ENCODE assay signal across 1 cellular context in genomic region chr18:2736823-2737222, GRCh38.
TF ChIP-seq lines count a peak whose summit lies in the region.

No MANE protein-coding gene starts in this region.

TF ChIP-seq in K562, 482 proteins besides CTCF, POLR2A, EP300 and RAD21 (continued from another document):
- TF ChIP-seq, protein P1, sequence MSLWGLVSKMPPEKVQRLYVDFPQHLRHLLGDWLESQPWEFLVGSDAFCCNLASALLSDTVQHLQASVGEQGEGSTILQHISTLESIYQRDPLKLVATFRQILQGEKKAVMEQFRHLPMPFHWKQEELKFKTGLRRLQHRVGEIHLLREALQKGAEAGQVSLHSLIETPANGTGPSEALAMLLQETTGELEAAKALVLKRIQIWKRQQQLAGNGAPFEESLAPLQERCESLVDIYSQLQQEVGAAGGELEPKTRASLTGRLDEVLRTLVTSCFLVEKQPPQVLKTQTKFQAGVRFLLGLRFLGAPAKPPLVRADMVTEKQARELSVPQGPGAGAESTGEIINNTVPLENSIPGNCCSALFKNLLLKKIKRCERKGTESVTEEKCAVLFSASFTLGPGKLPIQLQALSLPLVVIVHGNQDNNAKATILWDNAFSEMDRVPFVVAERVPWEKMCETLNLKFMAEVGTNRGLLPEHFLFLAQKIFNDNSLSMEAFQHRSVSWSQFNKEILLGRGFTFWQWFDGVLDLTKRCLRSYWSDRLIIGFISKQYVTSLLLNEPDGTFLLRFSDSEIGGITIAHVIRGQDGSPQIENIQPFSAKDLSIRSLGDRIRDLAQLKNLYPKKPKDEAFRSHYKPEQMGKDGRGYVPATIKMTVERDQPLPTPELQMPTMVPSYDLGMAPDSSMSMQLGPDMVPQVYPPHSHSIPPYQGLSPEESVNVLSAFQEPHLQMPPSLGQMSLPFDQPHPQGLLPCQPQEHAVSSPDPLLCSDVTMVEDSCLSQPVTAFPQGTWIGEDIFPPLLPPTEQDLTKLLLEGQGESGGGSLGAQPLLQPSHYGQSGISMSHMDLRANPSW (CRISPR knock-in tag; IDR thresholded peaks at IDR 0.05) = no peak
- TF ChIP-seq ZNF274 (IDR thresholded peaks at IDR 0.05; ENCODE audit: borderline replicate concordance, low read depth, low read length) = no peak
- 0 out of 2 replicates have a peak, but pooled peaks have one; percentile 36 for TF ChIP-seq C11orf30 (IDR thresholded peaks at IDR 0.05; ENCODE audit: low read depth)
- TF ChIP-seq ZNF77 (CRISPR knock-in tag; IDR thresholded peaks at IDR 0.05) = no peak
- TF ChIP-seq ZNF316 (IDR thresholded peaks at IDR 0.05) = peak; percentile 42
- no peak for TF ChIP-seq ZNF41 (CRISPR knock-in tag; conservative IDR thresholded peaks at IDR 0.05)
- TF ChIP-seq RFX7 (CRISPR knock-in tag; IDR thresholded peaks at IDR 0.05) = no peak
- no peak for TF ChIP-seq ZNF668 (CRISPR knock-in tag; IDR thresholded peaks at IDR 0.05)
- 0 out of 2 replicates have a peak, but pooled peaks have one; percentile 38 for TF ChIP-seq ZNF3 (CRISPR knock-in tag; IDR thresholded peaks at IDR 0.05)
- TF ChIP-seq ESRRB (CRISPR knock-in tag; IDR thresholded peaks at IDR 0.05; ENCODE audit: borderline replicate concordance) = no peak
- TF ChIP-seq POLR2AphosphoS2 (IDR thresholded peaks at IDR 0.05; ENCODE audit: low read length) = 0 out of 2 replicates have a peak, but pooled peaks have one; percentile 45
- TF ChIP-seq PRMT5 (CRISPR knock-in tag; IDR thresholded peaks at IDR 0.05) = no peak
- peak; percentile 13; the same call in 1 of the 2 replicates for TF ChIP-seq MAFK (IDR thresholded peaks at IDR 0.05; ENCODE audit: low read length)
- TF ChIP-seq RCOR1 (IDR thresholded peaks at IDR 0.05; ENCODE audit: borderline replicate concordance in 1 of 2, low read depth in 2 of 2, low read length in 2 of 2) = no peak
- peak; percentile 53 for TF ChIP-seq E2F8 (IDR thresholded peaks at IDR 0.05; ENCODE audit: low read depth, partially characterized antibody)
- TF ChIP-seq ZC3H4 (CRISPR knock-in tag; IDR thresholded peaks at IDR 0.05; ENCODE audit: borderline replicate concordance) = no peak
- no peak for TF ChIP-seq HMG20B (CRISPR knock-in tag; IDR thresholded peaks at IDR 0.05)
- no peak for TF ChIP-seq E2F1 (CRISPR knock-in tag; IDR thresholded peaks at IDR 0.05)
- TF ChIP-seq ZNF146 (CRISPR knock-in tag; IDR thresholded peaks at IDR 0.05; ENCODE audit: unreplicated experiment) = peak; percentile 76
- no peak for TF ChIP-seq ZNF785 (CRISPR knock-in tag; IDR thresholded peaks at IDR 0.05)
- peak; percentile 13 for TF ChIP-seq MEIS2 (IDR thresholded peaks at IDR 0.05; ENCODE audit: partially characterized antibody)
- TF ChIP-seq MEF2D (tag; conservative IDR thresholded peaks at IDR 0.05; ENCODE audit: low read depth) = no peak
- no peak for TF ChIP-seq MYNN (IDR thresholded peaks at IDR 0.05)
- TF ChIP-seq MYNN (CRISPR knock-in tag; IDR thresholded peaks at IDR 0.05) = no peak
- TF ChIP-seq ZNF764 (CRISPR knock-in tag; IDR thresholded peaks at IDR 0.05; ENCODE audit: low read depth) = no peak
- no peak for TF ChIP-seq ZNF695 (CRISPR knock-in tag; IDR thresholded peaks at IDR 0.05)
